ENCODE assay signal across 16 cellular contexts in genomic region chr13:95260031-95260525, GRCh38. TPM values are rescaled to one million over a fixed set of nuclear protein-coding genes. Genes with fewer than 3 reads are reported as not detected.
DNase-seq lines count a peak whose midpoint lies in the region; ATAC-seq and TF ChIP-seq lines count a peak whose summit lies in the region.
"Had no signal": no experiment of that assay in that cellular context is flagged by ENCODE, and none has a peak within 500 bp of the region (broad histone marks: within the 10 kb centered on the region; RNA-seq: fewer than 3 reads in every experiment).

No MANE protein-coding gene starts in this region.

- H3K27me3 Mint-ChIP-seq in T-helper 2 cell treated with Interferon-gamma antibody and Interleukin-4, amounts not matched to agents 5 μg/mL and 100 μg/mL, for 36 hours (ENCODE audit: low read depth): no peaks in the 10 kb centered on the region
- H3K27me3 Mint-ChIP-seq: activated CD4-positive, alpha-beta memory T cell treated with anti-CD3 and anti-CD28 coated beads, Interleukin-2, amount 10 ng/mL, durations not matched to agents 7 days and 5 days; activated naive CD8-positive, alpha-beta T cell had no signal

- H3K4me3 ChIP-seq in ascending aorta: no peak overlapping the region
- no peak overlapping the region for H3K4me3 ChIP-seq in spleen
- H3K4me3 ChIP-seq: left lung, stomach had no signal

- H3K27ac ChIP-seq in ascending aorta (no peak overlapping the region), spleen (no peak overlapping the region)
- H3K27ac ChIP-seq: left lung, stomach had no signal

- no peaks in the 10 kb centered on the region for H3K9me3 Mint-ChIP-seq in T-helper 2 cell treated with Interferon-gamma antibody and Interleukin-4, amounts not matched to agents 5 μg/mL and 100 μg/mL, for 36 hours
- H3K9me3 Mint-ChIP-seq: activated CD4-positive, alpha-beta memory T cell treated with anti-CD3 and anti-CD28 coated beads, Interleukin-2, amount 10 ng/mL, durations not matched to agents 7 days and 5 days had no signal

- TF ChIP-seq POLR2A in spleen (IDR thresholded peaks at IDR 0.05): no peak

- TF ChIP-seq CTCF in ascending aorta (IDR thresholded peaks at IDR 0.05) (no peak), spleen (IDR thresholded peaks at IDR 0.05 in 8 of 11, conservative IDR thresholded peaks at IDR 0.05 in 3 of 11) (no peak)

- intact Hi-C loops in ascending aorta (cut with DNase I): no loop called here
- intact Hi-C loops in spleen (cut with DNase I; ENCODE audit: low total_unique reads): no loop called here

- H3K36me3 Mint-ChIP-seq in T-helper 2 cell treated with Interferon-gamma antibody and Interleukin-4, amounts not matched to agents 5 μg/mL and 100 μg/mL, for 36 hours (ENCODE audit: low read depth): peaks cover 2% of the 10 kb centered on the region

- no peak overlapping the region for H3K4me3 Mint-ChIP-seq in T-helper 2 cell treated with Interferon-gamma antibody and Interleukin-4, amounts not matched to agents 5 μg/mL and 100 μg/mL, for 36 hours
- H3K4me3 Mint-ChIP-seq: activated CD4-positive, alpha-beta memory T cell treated with anti-CD3 and anti-CD28 coated beads, Interleukin-2, amount 10 ng/mL, durations not matched to agents 7 days and 5 days; activated naive CD8-positive, alpha-beta T cell had no signal

- H3K4me1 Mint-ChIP-seq in T-helper 2 cell treated with Interferon-gamma antibody and Interleukin-4, amounts not matched to agents 5 μg/mL and 100 μg/mL, for 36 hours (ENCODE audit: low read depth): no peaks in the 10 kb centered on the region
- H3K4me1 Mint-ChIP-seq: activated CD4-positive, alpha-beta memory T cell treated with anti-CD3 and anti-CD28 coated beads, Interleukin-2, amount 10 ng/mL, durations not matched to agents 7 days and 5 days had no signal

- whole genome bisulfite sequencing in spleen, 5 donors: 77 to 90% (median 84%) methylated on average over 7 of the region's 7 CpGs

- ATAC-seq in GM18499 (IDR thresholded peaks at IDR 0.05; ENCODE audit: insufficient read depth, unreplicated experiment) (peak; percentile 41), GM19463 (IDR thresholded peaks at IDR 0.05; ENCODE audit: unreplicated experiment) (peak; percentile 33), HG02870 (IDR thresholded peaks at IDR 0.05; ENCODE audit: unreplicated experiment) (peak; percentile 76), HG03558 (IDR thresholded peaks at IDR 0.05; ENCODE audit: extremely low read depth, unreplicated experiment) (peak; percentile 39)
- ATAC-seq: left lung had no signal

- H3K27me3 ChIP-seq in ascending aorta (no peaks in the 10 kb centered on the region), spleen (replicated peaks in 1 of 7) (no peaks in the 10 kb centered on the region)
- H3K27me3 ChIP-seq: BE2C, left lung, stomach had no signal

- DNase-seq in stimulated activated CD4-positive, alpha-beta T cell treated with anti-CD3 and anti-CD28 coated beads, Interleukin-1b, Interleukin-23, amount 100 ng/mL, for 48 hours: no peak
- no peak for DNase-seq in T-helper 2 cell treated with Interferon-gamma antibody and Interleukin-4, amounts not matched to agents 5 μg/mL and 100 μg/mL, for 36 hours (ENCODE audit: low spot score)
- DNase-seq in ascending aorta (ENCODE audit: low spot score in 2 of 2) (no peak), spleen (no peak)
- DNase-seq: activated CD4-positive, alpha-beta memory T cell treated with anti-CD3 and anti-CD28 coated beads, Interleukin-2, amount 10 ng/mL, durations not matched to agents 7 days and 5 days; BE2C; foreskin melanocyte; left lung; MV-4-11; NCI-H748 treated with DMSO at 0.1 percent for 48 hours; stomach had no signal

- H3K4me1 ChIP-seq in ascending aorta (no peaks in the 10 kb centered on the region), spleen (peaks cover 0 to 8% (median 0%) of the 10 kb centered on the region in 6 donors)
- H3K4me1 ChIP-seq: BE2C, left lung, stomach had no signal

- H3K9me3 ChIP-seq in ascending aorta (no peaks in the 10 kb centered on the region), spleen (no peaks in the 10 kb centered on the region)
- H3K9me3 ChIP-seq: BE2C, left lung, stomach had no signal

- no peaks in the 10 kb centered on the region for H3K36me3 ChIP-seq in ascending aorta
- no peaks in the 10 kb centered on the region for H3K36me3 ChIP-seq in spleen
- H3K36me3 ChIP-seq: BE2C, left lung, stomach had no signal

- no peak overlapping the region for H3K27ac Mint-ChIP-seq in T-helper 2 cell treated with Interferon-gamma antibody and Interleukin-4, amounts not matched to agents 5 μg/mL and 100 μg/mL, for 36 hours
- H3K27ac Mint-ChIP-seq: activated CD4-positive, alpha-beta memory T cell treated with anti-CD3 and anti-CD28 coated beads, Interleukin-2, amount 10 ng/mL, durations not matched to agents 7 days and 5 days; activated naive CD8-positive, alpha-beta T cell had no signal

RNA-seq across cellular contexts. Expression of gene ABCC4, which starts 41.2 kb away (rescaled TPM):
- total RNA-seq in ascending aorta: 6.7 TPM
- 10 to 100 TPM; 12.5 to 21.0 (median 14.4) TPM for total RNA-seq in spleen
- 1 to 10 TPM; 1.4 to 2.4 (median 2.1) TPM for polyA plus RNA-seq in spleen
